30 cellular contexts compared by ENCODE assay signal in genomic region chr3:60304103-60304502, GRCh38.
DNase-seq lines count a peak whose midpoint lies in the region; FAIRE-seq and TF ChIP-seq lines count a peak whose summit lies in the region.
"Had no signal": no experiment of that assay in that cellular context is flagged by ENCODE, and none has a peak within 500 bp of the region (broad histone marks: within the 10 kb centered on the region; RNA-seq: fewer than 3 reads in every experiment).

No MANE protein-coding gene starts in this region.

- H2BK15ac ChIP-seq in H1 (ENCODE audit: low read length) (no peak overlapping the region), mesendoderm (replicated peaks; ENCODE audit: low read depth) (no peak overlapping the region)

- H3K27me3 ChIP-seq in H1 (replicated peaks in 1 of 4; ENCODE audit: control insufficient read depth in 3 of 4, extremely low read depth in 1 of 4, insufficient read depth in 3 of 4, low read length in 3 of 4) (no peaks in the 10 kb centered on the region), mesendoderm (ENCODE audit: insufficient read depth, low read length, poor library complexity) (no peaks in the 10 kb centered on the region)
- H3K27me3 ChIP-seq: ascending aorta, left lung, stomach, thyroid gland, vagina had no signal

- H3K4ac ChIP-seq in H1 (replicated peaks; ENCODE audit: insufficient read length, low read depth, low read length) (no peak overlapping the region), mesendoderm (ENCODE audit: low read depth, low read length) (no peak overlapping the region)

- H4K91ac ChIP-seq in H1 (replicated peaks; ENCODE audit: insufficient read length, low read length), result no peak overlapping the region

- no peak for TF ChIP-seq EP300 in H1 (IDR thresholded peaks at IDR 0.05; ENCODE audit: borderline replicate concordance in 1 of 2, low read depth in 2 of 2, low read length in 2 of 2)

- no peaks in the 10 kb centered on the region for H3K9me3 ChIP-seq in H1 (ENCODE audit: insufficient read depth in 2 of 2, low read depth in 1 of 2, low read length in 1 of 2)
- H3K9me3 ChIP-seq: ascending aorta, left lung, SK-N-SH, thyroid gland, vagina had no signal

- no peak overlapping the region for H3K9ac ChIP-seq in H1 (replicated peaks in 1 of 4; ENCODE audit: extremely low read depth in 1 of 4, low read depth in 3 of 4, low read length in 3 of 4)
- H3K9ac ChIP-seq in mesendoderm (ENCODE audit: low read length), result no peak overlapping the region
- H3K9ac ChIP-seq: KMS-11, SK-N-SH had no signal

- H2BK12ac ChIP-seq in H1 (ENCODE audit: low read depth, low read length), result no peak overlapping the region; the same call in 1 of the 2 replicates

- H2BK20ac ChIP-seq in H1 (ENCODE audit: low read length), result no peak overlapping the region

- H3K79me1 ChIP-seq in H1 (ENCODE audit: low read depth, low read length) (no peaks in the 10 kb centered on the region), mesendoderm (ENCODE audit: low read length) (no peaks in the 10 kb centered on the region)

- H3K18ac ChIP-seq in H1 (ENCODE audit: extremely low read depth, low read length) (no peak overlapping the region), mesendoderm (ENCODE audit: low read length) (no peak overlapping the region)

- H3K56ac ChIP-seq in H1 (replicated peaks; ENCODE audit: insufficient read length, low read depth, low read length) (no peak overlapping the region), mesendoderm (ENCODE audit: low read length) (no peak overlapping the region)

- no peaks in the 10 kb centered on the region for H3K23me2 ChIP-seq in H1 (ENCODE audit: low read depth, low read length)

- no peak overlapping the region for H3K14ac ChIP-seq in H1 (ENCODE audit: insufficient read length)

- no peak overlapping the region for H2AK5ac ChIP-seq in H1 (ENCODE audit: low read depth, low read length)
- H2AK5ac ChIP-seq in mesendoderm (ENCODE audit: low read length), result no peak overlapping the region

- H3K4me3 ChIP-seq in H1 (ENCODE audit: extremely low read depth in 1 of 4, insufficient read depth in 2 of 4, low read depth in 3 of 4, low read length in 4 of 4) (no peak overlapping the region), mesendoderm (ENCODE audit: low read length) (no peak overlapping the region)
- H3K4me3 ChIP-seq: ascending aorta, left lung, skin epidermis, stomach, thyroid gland, vagina had no signal

- no peak overlapping the region for H2BK120ac ChIP-seq in H1 (replicated peaks; ENCODE audit: low read depth, low read length)
- no peak overlapping the region for H2BK120ac ChIP-seq in mesendoderm (ENCODE audit: low read depth, low read length)

- POLR2A ChIA-PET in H1 (lab: Charles Lee; ENCODE audit: partially characterized antibody), result no interaction called here

- H2BK5ac ChIP-seq in H1 (ENCODE audit: low read depth, low read length) (no peak overlapping the region), mesendoderm (ENCODE audit: low read length) (no peak overlapping the region)

- DNase-seq in GM04503 (ENCODE audit: low read depth), result peak; percentile 57
- DNase-seq in SW480 (ENCODE audit: low spot score), result peak; percentile 9
- DNase-seq in H1 (ENCODE audit: low read depth in 1 of 2, low spot score in 2 of 2), result no peak
- peak; percentile 13 for DNase-seq in mesendoderm
- DNase-seq in amniotic stem cell (lab: John Stamatoyannopoulos, UW), result no peak
- no peak for DNase-seq in RKO (ENCODE audit: low spot score)
- DNase-seq in NCI-H2029 treated with DMSO at 0.1 percent for 48 hours (lab: John Stamatoyannopoulos, UW), result no peak
- DNase-seq in dermis blood vessel endothelial cell, result no peak
- DNase-seq: activated CD4-positive, alpha-beta T cell treated with anti-CD3 and anti-CD28 coated beads for 1 hour; activated CD8-positive, alpha-beta T cell treated with anti-CD3 and anti-CD28 coated beads, Interleukin-2, amount 10 ng/mL, durations not matched to agents 7 days and 5 days; activated effector memory CD4-positive, alpha-beta T cell treated with Interleukin-2 at 50 U/mL for 16 hours; CD8-positive, alpha-beta T cell; effector CD8-positive, alpha-beta T cell; left lung; naive thymus-derived CD8-positive, alpha-beta T cell; NCI-H1417 treated with DMSO at 0.1 percent for 48 hours; NCI-H2081 treated with DMSO at 0.1 percent for 48 hours; NCI-H82; occipital lobe; SK-N-SH; stomach; T-helper 17 cell; thyroid gland had no signal

- no peaks in the 10 kb centered on the region for H3K79me2 ChIP-seq in H1 (ENCODE audit: control insufficient read depth in 1 of 2, insufficient read depth in 2 of 2, low read length in 2 of 2)
- no peaks in the 10 kb centered on the region for H3K79me2 ChIP-seq in mesendoderm (ENCODE audit: control insufficient read depth, insufficient read depth, low read length)

- H3K4me1 ChIP-seq in H1 (replicated peaks in 1 of 4; ENCODE audit: control insufficient read depth in 3 of 4, insufficient read depth in 4 of 4, low read length in 3 of 4) (no peaks in the 10 kb centered on the region), mesendoderm (ENCODE audit: control insufficient read depth, low read depth, low read length) (no peaks in the 10 kb centered on the region)
- H3K4me1 ChIP-seq: left lung, stomach, thyroid gland, vagina had no signal

- FAIRE-seq in H1 (lab: Jason Lieb, UNC), result no peak
- FAIRE-seq: HTR-8/SVneo, islet of Langerhans had no signal

- H3K36me3 ChIP-seq in H1 (ENCODE audit: control insufficient read depth in 2 of 4, insufficient read depth in 4 of 4, low read length in 3 of 4) (no peaks in the 10 kb centered on the region), mesendoderm (ENCODE audit: control insufficient read depth, insufficient read depth, low read length) (no peaks in the 10 kb centered on the region)
- H3K36me3 ChIP-seq: ascending aorta, left lung, stomach, thyroid gland, vagina had no signal

- TF ChIP-seq RAD21 in H1 (IDR thresholded peaks at IDR 0.05 in 1 of 2, conservative IDR thresholded peaks at IDR 0.05 in 1 of 2; ENCODE audit: low read depth in 2 of 2, low read length in 2 of 2), result no peak

- 0 out of 2 replicates have a peak overlapping the region, but pooled peaks have one; percentile 26 for H2AFZ ChIP-seq in H1 (ENCODE audit: low read length)

- no peak overlapping the region for H3K27ac ChIP-seq in H1 (ENCODE audit: low read depth, low read length)
- H3K27ac ChIP-seq in mesendoderm (ENCODE audit: low read depth, low read length), result no peak overlapping the region
- H3K27ac ChIP-seq: ascending aorta, epithelial cell of prostate, KMS-11, left lung, skin epidermis, stomach, thyroid gland, vagina had no signal

- H4K5ac ChIP-seq in H1 (ENCODE audit: insufficient read length, low read depth, low read length) (no peak overlapping the region), mesendoderm (ENCODE audit: low read length) (no peak overlapping the region)

- H3K23ac ChIP-seq in H1 (ENCODE audit: insufficient read length) (no peak overlapping the region), mesendoderm (ENCODE audit: low read length) (no peak overlapping the region)

- H4K20me1 ChIP-seq in H1 (replicated peaks in 1 of 2; ENCODE audit: control insufficient read depth in 1 of 2, insufficient read depth in 2 of 2, low read length in 2 of 2), result no peaks in the 10 kb centered on the region

- no peak overlapping the region for H3K4me2 ChIP-seq in H1 (ENCODE audit: insufficient read depth in 1 of 2, low read depth in 2 of 2, low read length in 2 of 2)
- no peak overlapping the region for H3K4me2 ChIP-seq in mesendoderm (ENCODE audit: low read length)
- H3K4me2 ChIP-seq: KMS-11, SK-N-SH had no signal

- H4K8ac ChIP-seq in H1 (ENCODE audit: extremely low read depth, insufficient read depth, low read length) (no peak overlapping the region), mesendoderm (ENCODE audit: low read depth, low read length) (no peak overlapping the region)

- CTCF ChIA-PET in H1 (lab: Charles Lee; ENCODE audit: partially characterized antibody), result interaction anchor here (1.1 kb wide), 1 partner anchor 15 kb away, joined by 3 read pairs; no protein-coding TSS in a partner anchor

- no peak for TF ChIP-seq CTCF in H1 (IDR thresholded peaks at IDR 0.05; ENCODE audit: control extremely low read depth in 1 of 3, insufficient read depth in 1 of 3, low read depth in 1 of 3, low read length in 3 of 3)

- TF ChIP-seq POLR2A in H1 (IDR thresholded peaks at IDR 0.05; ENCODE audit: control extremely low read depth in 1 of 2, low read depth in 2 of 2, low read length in 2 of 2), result no peak

TF ChIP-seq in H1, 55 proteins besides CTCF, POLR2A, EP300 and RAD21:
- TF ChIP-seq CTBP2 (IDR thresholded peaks at IDR 0.05; ENCODE audit: borderline replicate concordance, insufficient read depth, insufficient read length, low read length) (no peak), ATF3 (IDR thresholded peaks at IDR 0.05; ENCODE audit: insufficient read depth, low read depth, low read length) (no peak), CHD1 (IDR thresholded peaks at IDR 0.05; ENCODE audit: low read depth, low read length) (no peak), TCF12 (IDR thresholded peaks at IDR 0.05; ENCODE audit: low read depth, low read length) (no peak), TAF1 (IDR thresholded peaks at IDR 0.05; ENCODE audit: low read depth, low read length) (no peak), SP1 (IDR thresholded peaks at IDR 0.05; ENCODE audit: low read depth, low read length) (no peak), GTF2F1 (IDR thresholded peaks at IDR 0.05; ENCODE audit: borderline replicate concordance, low read depth, low read length) (no peak), RNF2 (IDR thresholded peaks at IDR 0.05; ENCODE audit: borderline replicate concordance, low read depth, low read length, missing control alignments, poor library complexity, severe bottlenecking) (no peak), KDM1A (IDR thresholded peaks at IDR 0.05; ENCODE audit: borderline replicate concordance, low read length) (no peak), SP2 (IDR thresholded peaks at IDR 0.05; ENCODE audit: low read length) (no peak), PHF8 (conservative IDR thresholded peaks at IDR 0.05; ENCODE audit: low read depth, low read length) (no peak), BRCA1 (IDR thresholded peaks at IDR 0.05; ENCODE audit: low read depth, low read length) (no peak), GABPA (IDR thresholded peaks at IDR 0.05; ENCODE audit: borderline replicate concordance, insufficient read depth, low read length) (no peak), KDM5A (IDR thresholded peaks at IDR 0.05; ENCODE audit: low read length) (no peak), SRF (IDR thresholded peaks at IDR 0.05; ENCODE audit: low read depth, low read length) (no peak), HDAC6 (IDR thresholded peaks at IDR 0.05; ENCODE audit: low read depth, low read length) (no peak), YY1 (IDR thresholded peaks at IDR 0.05; ENCODE audit: low read depth, low read length) (no peak), CBX8 (IDR thresholded peaks at IDR 0.05; ENCODE audit: borderline replicate concordance, low read depth, low read length) (no peak), SUZ12 (IDR thresholded peaks at IDR 0.05; ENCODE audit: low read length) (no peak)
TF ChIP-seq in H1: peak in this region for 0.

Comparison
In these comparisons a context has a peak if more than half of its experiments do, and no peak if none do; other contexts are left out.
1. DNase-seq: peak in GM04503 (single experiment), SW480 (single experiment) and mesendoderm (single experiment); none in H1 (0 of 2), amniotic stem cell (single experiment), RKO (single experiment), NCI-H2029 treated with DMSO at 0.1 percent for 48 hours (single experiment) and dermis blood vessel endothelial cell (single experiment).